1 cellular context compared by ENCODE assay signal in the genomic region with DNA sequence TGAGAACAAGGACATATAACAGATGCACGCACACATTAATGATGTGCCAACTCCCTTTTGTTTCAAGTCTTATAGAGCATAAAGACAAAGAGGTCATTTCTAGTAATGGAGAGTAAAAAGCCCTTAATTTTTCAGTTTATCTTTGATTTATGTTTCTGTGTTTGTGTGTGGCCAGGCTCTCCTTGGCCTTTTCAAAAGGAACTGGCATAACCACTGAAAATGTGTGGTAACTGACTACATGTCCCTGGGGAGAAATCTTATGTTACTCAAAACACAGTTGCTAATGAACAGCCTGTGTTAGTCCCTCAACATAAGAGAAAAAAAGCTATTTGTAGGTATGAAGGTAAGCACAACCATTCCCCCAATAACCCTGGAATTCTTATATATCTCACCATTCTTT.
TF ChIP-seq lines count a peak whose summit lies in the region.

No MANE protein-coding gene starts in this region.

TF ChIP-seq in GM12878, 131 proteins besides CTCF, POLR2A, EP300 and RAD21:
- TF ChIP-seq MEF2B (IDR thresholded peaks at IDR 0.05; ENCODE audit: partially characterized antibody, poor library complexity, severe bottlenecking) (peak; percentile 73), IKZF2 (IDR thresholded peaks at IDR 0.05) (0 out of 4 replicates have a peak, but pooled peaks of 1 of the 2 experiments have one; percentile 15), RUNX3 (IDR thresholded peaks at IDR 0.05; ENCODE audit: low read length) (0 out of 2 replicates have a peak, but pooled peaks have one; percentile 12), SUPT20H (IDR thresholded peaks at IDR 0.05; ENCODE audit: borderline replicate concordance, control insufficient read depth, low read depth, low read length) (no peak)
